ENCODE assay signal across 3 cellular contexts in genomic region chr19:10384580-10384979, GRCh38.
A peak's percentile ranks its signal among the peaks of the same experiment; 100 is the strongest.
TF ChIP-seq lines count a peak whose summit lies in the region.

No MANE protein-coding gene starts in this region.

TF ChIP-seq in HepG2, 621 proteins besides CTCF, POLR2A, EP300 and RAD21 (continues in another document):
- TF ChIP-seq ZNF746 (CRISPR knock-in tag; IDR thresholded peaks at IDR 0.05) (no peak), ATAD3A (CRISPR knock-in tag; IDR thresholded peaks at IDR 0.05) (no peak), GRHL1 (CRISPR knock-in tag; conservative IDR thresholded peaks at IDR 0.05) (no peak), WIZ (CRISPR knock-in tag; IDR thresholded peaks at IDR 0.05) (no peak), ZFP90 (CRISPR knock-in tag; IDR thresholded peaks at IDR 0.05; ENCODE audit: borderline replicate concordance) (no peak), TEAD3 (CRISPR knock-in tag; optimal IDR thresholded peaks at IDR 0.05; ENCODE audit: borderline replicate concordance) (no peak), ZNF776 (CRISPR knock-in tag; IDR thresholded peaks at IDR 0.05) (no peak), SAP130 (CRISPR knock-in tag; IDR thresholded peaks at IDR 0.05; ENCODE audit: low read depth) (peak; percentile 28; the same call in 1 of the 2 replicates), KAT2B (IDR thresholded peaks at IDR 0.05; ENCODE audit: borderline replicate concordance, low read depth, low read length) (no peak), CSRNP1 (CRISPR knock-in tag; IDR thresholded peaks at IDR 0.05) (no peak), ZNF564 (CRISPR knock-in tag; IDR thresholded peaks at IDR 0.05) (no peak), ZBTB3 (CRISPR knock-in tag; IDR thresholded peaks at IDR 0.05; ENCODE audit: borderline replicate concordance, low read depth) (no peak), ZFP82 (CRISPR knock-in tag; IDR thresholded peaks at IDR 0.05; ENCODE audit: borderline replicate concordance) (no peak), KDM5B (CRISPR knock-in tag; IDR thresholded peaks at IDR 0.05; ENCODE audit: borderline replicate concordance) (0 out of 2 replicates have a peak, but pooled peaks have one; percentile 55), PITX1 (CRISPR knock-in tag; IDR thresholded peaks at IDR 0.05) (peak; percentile 40; the same call in 1 of the 2 replicates), HDAC1 (CRISPR knock-in tag; IDR thresholded peaks at IDR 0.05) (no peak)
- TF ChIP-seq, protein P1, sequence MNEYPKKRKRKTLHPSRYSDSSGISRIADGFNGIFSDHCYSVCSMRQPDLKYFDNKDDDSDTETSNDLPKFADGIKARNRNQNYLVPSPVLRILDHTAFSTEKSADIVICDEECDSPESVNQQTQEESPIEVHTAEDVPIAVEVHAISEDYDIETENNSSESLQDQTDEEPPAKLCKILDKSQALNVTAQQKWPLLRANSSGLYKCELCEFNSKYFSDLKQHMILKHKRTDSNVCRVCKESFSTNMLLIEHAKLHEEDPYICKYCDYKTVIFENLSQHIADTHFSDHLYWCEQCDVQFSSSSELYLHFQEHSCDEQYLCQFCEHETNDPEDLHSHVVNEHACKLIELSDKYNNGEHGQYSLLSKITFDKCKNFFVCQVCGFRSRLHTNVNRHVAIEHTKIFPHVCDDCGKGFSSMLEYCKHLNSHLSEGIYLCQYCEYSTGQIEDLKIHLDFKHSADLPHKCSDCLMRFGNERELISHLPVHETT (CRISPR knock-in tag; conservative IDR thresholded peaks at IDR 0.05): no peak

TF ChIP-seq in GM23338, 12 proteins besides CTCF, POLR2A, EP300 and RAD21 (continues in another document):
- TF ChIP-seq ZNF114 (CRISPR knock-in tag; IDR thresholded peaks at IDR 0.05) (no peak), CREB1 (CRISPR knock-in tag; IDR thresholded peaks at IDR 0.05; ENCODE audit: low read depth) (no peak), ZNF331 (CRISPR knock-in tag; IDR thresholded peaks at IDR 0.05; ENCODE audit: low read depth) (no peak), EZH2phosphoT487 (IDR thresholded peaks at IDR 0.05; ENCODE audit: unreplicated experiment) (no peak), POLR2AphosphoS5 (IDR thresholded peaks at IDR 0.05; ENCODE audit: low read depth) (no peak), NANOG (IDR thresholded peaks at IDR 0.05; ENCODE audit: borderline replicate concordance) (no peak), STAT1 (IDR thresholded peaks at IDR 0.05; ENCODE audit: unreplicated experiment) (no peak)
- TF ChIP-seq, protein P2, sequence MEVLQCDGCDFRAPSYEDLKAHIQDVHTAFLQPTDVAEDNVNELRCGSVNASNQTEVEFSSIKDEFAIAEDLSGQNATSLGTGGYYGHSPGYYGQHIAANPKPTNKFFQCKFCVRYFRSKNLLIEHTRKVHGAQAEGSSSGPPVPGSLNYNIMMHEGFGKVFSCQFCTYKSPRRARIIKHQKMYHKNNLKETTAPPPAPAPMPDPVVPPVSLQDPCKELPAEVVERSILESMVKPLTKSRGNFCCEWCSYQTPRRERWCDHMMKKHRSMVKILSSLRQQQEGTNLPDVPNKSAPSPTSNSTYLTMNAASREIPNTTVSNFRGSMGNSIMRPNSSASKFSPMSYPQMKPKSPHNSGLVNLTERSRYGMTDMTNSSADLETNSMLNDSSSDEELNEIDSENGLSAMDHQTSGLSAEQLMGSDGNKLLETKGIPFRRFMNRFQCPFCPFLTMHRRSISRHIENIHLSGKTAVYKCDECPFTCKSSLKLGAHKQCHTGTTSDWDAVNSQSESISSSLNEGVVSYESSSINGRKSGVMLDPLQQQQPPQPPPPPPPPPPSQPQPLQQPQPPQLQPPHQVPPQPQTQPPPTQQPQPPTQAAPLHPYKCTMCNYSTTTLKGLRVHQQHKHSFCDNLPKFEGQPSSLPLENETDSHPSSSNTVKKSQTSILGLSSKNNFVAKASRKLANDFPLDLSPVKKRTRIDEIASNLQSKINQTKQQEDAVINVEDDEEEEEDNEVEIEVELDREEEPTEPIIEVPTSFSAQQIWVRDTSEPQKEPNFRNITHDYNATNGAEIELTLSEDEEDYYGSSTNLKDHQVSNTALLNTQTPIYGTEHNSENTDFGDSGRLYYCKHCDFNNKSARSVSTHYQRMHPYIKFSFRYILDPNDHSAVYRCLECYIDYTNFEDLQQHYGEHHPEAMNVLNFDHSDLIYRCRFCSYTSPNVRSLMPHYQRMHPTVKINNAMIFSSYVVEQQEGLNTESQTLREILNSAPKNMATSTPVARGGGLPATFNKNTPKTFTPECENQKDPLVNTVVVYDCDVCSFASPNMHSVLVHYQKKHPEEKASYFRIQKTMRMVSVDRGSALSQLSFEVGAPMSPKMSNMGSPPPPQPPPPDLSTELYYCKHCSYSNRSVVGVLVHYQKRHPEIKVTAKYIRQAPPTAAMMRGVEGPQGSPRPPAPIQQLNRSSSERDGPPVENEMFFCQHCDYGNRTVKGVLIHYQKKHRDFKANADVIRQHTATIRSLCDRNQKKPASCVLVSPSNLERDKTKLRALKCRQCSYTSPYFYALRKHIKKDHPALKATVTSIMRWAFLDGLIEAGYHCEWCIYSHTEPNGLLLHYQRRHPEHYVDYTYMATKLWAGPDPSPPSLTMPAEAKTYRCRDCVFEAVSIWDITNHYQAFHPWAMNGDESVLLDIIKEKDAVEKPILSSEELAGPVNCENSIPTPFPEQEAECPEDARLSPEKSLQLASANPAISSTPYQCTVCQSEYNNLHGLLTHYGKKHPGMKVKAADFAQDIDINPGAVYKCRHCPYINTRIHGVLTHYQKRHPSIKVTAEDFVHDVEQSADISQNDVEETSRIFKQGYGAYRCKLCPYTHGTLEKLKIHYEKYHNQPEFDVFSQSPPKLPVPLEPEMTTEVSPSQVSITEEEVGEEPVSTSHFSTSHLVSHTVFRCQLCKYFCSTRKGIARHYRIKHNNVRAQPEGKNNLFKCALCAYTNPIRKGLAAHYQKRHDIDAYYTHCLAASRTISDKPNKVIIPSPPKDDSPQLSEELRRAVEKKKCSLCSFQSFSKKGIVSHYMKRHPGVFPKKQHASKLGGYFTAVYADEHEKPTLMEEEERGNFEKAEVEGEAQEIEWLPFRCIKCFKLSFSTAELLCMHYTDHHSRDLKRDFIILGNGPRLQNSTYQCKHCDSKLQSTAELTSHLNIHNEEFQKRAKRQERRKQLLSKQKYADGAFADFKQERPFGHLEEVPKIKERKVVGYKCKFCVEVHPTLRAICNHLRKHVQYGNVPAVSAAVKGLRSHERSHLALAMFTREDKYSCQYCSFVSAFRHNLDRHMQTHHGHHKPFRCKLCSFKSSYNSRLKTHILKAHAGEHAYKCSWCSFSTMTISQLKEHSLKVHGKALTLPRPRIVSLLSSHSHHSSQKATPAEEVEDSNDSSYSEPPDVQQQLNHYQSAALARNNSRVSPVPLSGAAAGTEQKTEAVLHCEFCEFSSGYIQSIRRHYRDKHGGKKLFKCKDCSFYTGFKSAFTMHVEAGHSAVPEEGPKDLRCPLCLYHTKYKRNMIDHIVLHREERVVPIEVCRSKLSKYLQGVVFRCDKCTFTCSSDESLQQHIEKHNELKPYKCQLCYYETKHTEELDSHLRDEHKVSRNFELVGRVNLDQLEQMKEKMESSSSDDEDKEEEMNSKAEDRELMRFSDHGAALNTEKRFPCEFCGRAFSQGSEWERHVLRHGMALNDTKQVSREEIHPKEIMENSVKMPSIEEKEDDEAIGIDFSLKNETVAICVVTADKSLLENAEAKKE (CRISPR knock-in tag; IDR thresholded peaks at IDR 0.05): no peak

TF ChIP-seq in WTC11, 78 proteins besides CTCF, POLR2A, EP300 and RAD21:
- TF ChIP-seq E2F4 (CRISPR knock-in tag; IDR thresholded peaks at IDR 0.05; ENCODE audit: borderline replicate concordance, low read depth) (no peak), ZNF512 (CRISPR knock-in tag; IDR thresholded peaks at IDR 0.05; ENCODE audit: borderline replicate concordance) (no peak), NR2C2 (CRISPR knock-in tag; IDR thresholded peaks at IDR 0.05) (no peak), GTF2I (CRISPR knock-in tag; conservative IDR thresholded peaks at IDR 0.05) (no peak), NR3C1 (CRISPR knock-in tag; conservative IDR thresholded peaks at IDR 0.05; ENCODE audit: low read depth) (no peak), ZNF232 (CRISPR knock-in tag; IDR thresholded peaks at IDR 0.05) (no peak), ZNF317 (CRISPR knock-in tag; IDR thresholded peaks at IDR 0.05; ENCODE audit: borderline replicate concordance, low read depth) (no peak), ELF4 (CRISPR knock-in tag; IDR thresholded peaks at IDR 0.05; ENCODE audit: low read depth) (no peak), CREM (CRISPR knock-in tag; IDR thresholded peaks at IDR 0.05) (no peak), NFATC4 (CRISPR knock-in tag; IDR thresholded peaks at IDR 0.05) (no peak), ZBTB21 (CRISPR knock-in tag; IDR thresholded peaks at IDR 0.05; ENCODE audit: borderline replicate concordance) (no peak), MXD4 (CRISPR knock-in tag; IDR thresholded peaks at IDR 0.05; ENCODE audit: borderline replicate concordance) (no peak)
- TF ChIP-seq, protein P3, sequence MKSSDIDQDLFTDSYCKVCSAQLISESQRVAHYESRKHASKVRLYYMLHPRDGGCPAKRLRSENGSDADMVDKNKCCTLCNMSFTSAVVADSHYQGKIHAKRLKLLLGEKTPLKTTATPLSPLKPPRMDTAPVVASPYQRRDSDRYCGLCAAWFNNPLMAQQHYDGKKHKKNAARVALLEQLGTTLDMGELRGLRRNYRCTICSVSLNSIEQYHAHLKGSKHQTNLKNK (CRISPR knock-in tag; IDR thresholded peaks at IDR 0.05): no peak
- TF ChIP-seq, protein P4, sequence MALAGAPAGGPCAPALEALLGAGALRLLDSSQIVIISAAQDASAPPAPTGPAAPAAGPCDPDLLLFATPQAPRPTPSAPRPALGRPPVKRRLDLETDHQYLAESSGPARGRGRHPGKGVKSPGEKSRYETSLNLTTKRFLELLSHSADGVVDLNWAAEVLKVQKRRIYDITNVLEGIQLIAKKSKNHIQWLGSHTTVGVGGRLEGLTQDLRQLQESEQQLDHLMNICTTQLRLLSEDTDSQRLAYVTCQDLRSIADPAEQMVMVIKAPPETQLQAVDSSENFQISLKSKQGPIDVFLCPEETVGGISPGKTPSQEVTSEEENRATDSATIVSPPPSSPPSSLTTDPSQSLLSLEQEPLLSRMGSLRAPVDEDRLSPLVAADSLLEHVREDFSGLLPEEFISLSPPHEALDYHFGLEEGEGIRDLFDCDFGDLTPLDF (CRISPR knock-in tag; IDR thresholded peaks at IDR 0.05): no peak
- TF ChIP-seq, protein P5, sequence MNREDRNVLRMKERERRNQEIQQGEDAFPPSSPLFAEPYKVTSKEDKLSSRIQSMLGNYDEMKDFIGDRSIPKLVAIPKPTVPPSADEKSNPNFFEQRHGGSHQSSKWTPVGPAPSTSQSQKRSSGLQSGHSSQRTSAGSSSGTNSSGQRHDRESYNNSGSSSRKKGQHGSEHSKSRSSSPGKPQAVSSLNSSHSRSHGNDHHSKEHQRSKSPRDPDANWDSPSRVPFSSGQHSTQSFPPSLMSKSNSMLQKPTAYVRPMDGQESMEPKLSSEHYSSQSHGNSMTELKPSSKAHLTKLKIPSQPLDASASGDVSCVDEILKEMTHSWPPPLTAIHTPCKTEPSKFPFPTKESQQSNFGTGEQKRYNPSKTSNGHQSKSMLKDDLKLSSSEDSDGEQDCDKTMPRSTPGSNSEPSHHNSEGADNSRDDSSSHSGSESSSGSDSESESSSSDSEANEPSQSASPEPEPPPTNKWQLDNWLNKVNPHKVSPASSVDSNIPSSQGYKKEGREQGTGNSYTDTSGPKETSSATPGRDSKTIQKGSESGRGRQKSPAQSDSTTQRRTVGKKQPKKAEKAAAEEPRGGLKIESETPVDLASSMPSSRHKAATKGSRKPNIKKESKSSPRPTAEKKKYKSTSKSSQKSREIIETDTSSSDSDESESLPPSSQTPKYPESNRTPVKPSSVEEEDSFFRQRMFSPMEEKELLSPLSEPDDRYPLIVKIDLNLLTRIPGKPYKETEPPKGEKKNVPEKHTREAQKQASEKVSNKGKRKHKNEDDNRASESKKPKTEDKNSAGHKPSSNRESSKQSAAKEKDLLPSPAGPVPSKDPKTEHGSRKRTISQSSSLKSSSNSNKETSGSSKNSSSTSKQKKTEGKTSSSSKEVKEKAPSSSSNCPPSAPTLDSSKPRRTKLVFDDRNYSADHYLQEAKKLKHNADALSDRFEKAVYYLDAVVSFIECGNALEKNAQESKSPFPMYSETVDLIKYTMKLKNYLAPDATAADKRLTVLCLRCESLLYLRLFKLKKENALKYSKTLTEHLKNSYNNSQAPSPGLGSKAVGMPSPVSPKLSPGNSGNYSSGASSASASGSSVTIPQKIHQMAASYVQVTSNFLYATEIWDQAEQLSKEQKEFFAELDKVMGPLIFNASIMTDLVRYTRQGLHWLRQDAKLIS (CRISPR knock-in tag; IDR thresholded peaks at IDR 0.05; ENCODE audit: borderline replicate concordance): no peak
- TF ChIP-seq, protein P6, sequence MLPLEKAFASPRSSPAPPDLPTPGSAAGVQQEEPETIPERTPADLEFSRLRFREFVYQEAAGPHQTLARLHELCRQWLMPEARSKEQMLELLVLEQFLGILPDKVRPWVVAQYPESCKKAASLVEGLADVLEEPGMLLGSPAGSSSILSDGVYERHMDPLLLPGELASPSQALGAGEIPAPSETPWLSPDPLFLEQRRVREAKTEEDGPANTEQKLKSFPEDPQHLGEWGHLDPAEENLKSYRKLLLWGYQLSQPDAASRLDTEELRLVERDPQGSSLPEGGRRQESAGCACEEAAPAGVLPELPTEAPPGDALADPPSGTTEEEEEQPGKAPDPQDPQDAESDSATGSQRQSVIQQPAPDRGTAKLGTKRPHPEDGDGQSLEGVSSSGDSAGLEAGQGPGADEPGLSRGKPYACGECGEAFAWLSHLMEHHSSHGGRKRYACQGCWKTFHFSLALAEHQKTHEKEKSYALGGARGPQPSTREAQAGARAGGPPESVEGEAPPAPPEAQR (CRISPR knock-in tag; IDR thresholded peaks at IDR 0.05): no peak
- TF ChIP-seq, protein P7, sequence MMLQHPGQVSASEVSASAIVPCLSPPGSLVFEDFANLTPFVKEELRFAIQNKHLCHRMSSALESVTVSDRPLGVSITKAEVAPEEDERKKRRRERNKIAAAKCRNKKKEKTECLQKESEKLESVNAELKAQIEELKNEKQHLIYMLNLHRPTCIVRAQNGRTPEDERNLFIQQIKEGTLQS (CRISPR knock-in tag; conservative IDR thresholded peaks at IDR 0.05): no peak
- TF ChIP-seq, protein P8, sequence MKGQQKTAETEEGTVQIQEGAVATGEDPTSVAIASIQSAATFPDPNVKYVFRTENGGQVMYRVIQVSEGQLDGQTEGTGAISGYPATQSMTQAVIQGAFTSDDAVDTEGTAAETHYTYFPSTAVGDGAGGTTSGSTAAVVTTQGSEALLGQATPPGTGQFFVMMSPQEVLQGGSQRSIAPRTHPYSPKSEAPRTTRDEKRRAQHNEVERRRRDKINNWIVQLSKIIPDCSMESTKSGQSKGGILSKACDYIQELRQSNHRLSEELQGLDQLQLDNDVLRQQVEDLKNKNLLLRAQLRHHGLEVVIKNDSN (CRISPR knock-in tag; IDR thresholded peaks at IDR 0.05): no peak
TF ChIP-seq in WTC11: peak in this region for 0.
